ENCODE assay signal across 13 cellular contexts in genomic region chr4:6676722-6677558, GRCh38. TPM values are rescaled to one million over a fixed set of nuclear protein-coding genes. Genes with fewer than 3 reads are reported as not detected.
A peak's percentile ranks its signal among the peaks of the same experiment; 100 is the strongest.
DNase-seq lines count a peak whose midpoint lies in the region; ATAC-seq and TF ChIP-seq lines count a peak whose summit lies in the region.
"Had no signal": no experiment of that assay in that cellular context is flagged by ENCODE, and none has a peak within 500 bp of the region (broad histone marks: within the 10 kb centered on the region; RNA-seq: fewer than 3 reads in every experiment).

No MANE protein-coding gene starts in this region.

- peaks cover 53% of the 10 kb centered on the region for H3K4me1 Mint-ChIP-seq in stimulated activated naive CD8-positive, alpha-beta T cell treated with anti-CD3 and anti-CD28 coated beads, Interleukin-15, Interleukin-2, amounts not matched to agents 100 ng/mL and 50 ng/mL, for 24 hours (ENCODE audit: low read depth)
- H3K4me1 Mint-ChIP-seq in activated CD4-positive, alpha-beta memory T cell treated with anti-CD3 and anti-CD28 coated beads for 36 hours (ENCODE audit: low read depth), result peaks cover 43% of the 10 kb centered on the region

- H3K4me3 ChIP-seq in left lung (peak overlapping the region in 1 of 2 donors; percentile 2), upper lobe of right lung (no peak overlapping the region)
- H3K4me3 ChIP-seq: suprapubic skin had no signal

- H3K9me3 ChIP-seq in left lung, result no peaks in the 10 kb centered on the region
- no peaks in the 10 kb centered on the region for H3K9me3 ChIP-seq in upper lobe of right lung
- H3K9me3 ChIP-seq: suprapubic skin had no signal

- no peak for DNase-seq in stimulated activated naive CD8-positive, alpha-beta T cell treated with anti-CD3 and anti-CD28 coated beads, Interleukin-15, Interleukin-2, amounts not matched to agents 100 U/mL and 50 U/mL, for 24 hours
- DNase-seq in activated CD4-positive, alpha-beta memory T cell treated with anti-CD3 and anti-CD28 coated beads for 36 hours, result no peak
- no peak for DNase-seq in left lung
- no peak for DNase-seq in upper lobe of right lung
- no peak for DNase-seq in islet precursor cell
- DNase-seq: hypothalamus, Karpas-422, NCI-H524 treated with DMSO at 0.1 percent for 48 hours, SW 1271 had no signal

- peak overlapping the region; percentile 84 for H3K27ac Mint-ChIP-seq in stimulated activated naive CD8-positive, alpha-beta T cell treated with anti-CD3 and anti-CD28 coated beads, Interleukin-15, Interleukin-2, amounts not matched to agents 100 ng/mL and 50 ng/mL, for 24 hours
- H3K27ac Mint-ChIP-seq in activated CD4-positive, alpha-beta memory T cell treated with anti-CD3 and anti-CD28 coated beads for 36 hours, result peak overlapping the region; percentile 93

- H3K27ac ChIP-seq in left lung, result no peak overlapping the region
- H3K27ac ChIP-seq in upper lobe of right lung, result no peak overlapping the region
- H3K27ac ChIP-seq: suprapubic skin had no signal

- intact Hi-C loops in activated CD4-positive, alpha-beta memory T cell treated with anti-CD3 and anti-CD28 coated beads for 36 hours (cut with micrococcal nuclease), result no loop called here
- intact Hi-C loops in left lung (cut with DNase I) (no loop called here), upper lobe of right lung (cut with DNase I) (no loop called here)

- no peaks in the 10 kb centered on the region for H3K27me3 Mint-ChIP-seq in stimulated activated naive CD8-positive, alpha-beta T cell treated with anti-CD3 and anti-CD28 coated beads, Interleukin-15, Interleukin-2, amounts not matched to agents 100 ng/mL and 50 ng/mL, for 24 hours
- peaks cover 2% of the 10 kb centered on the region for H3K27me3 Mint-ChIP-seq in activated CD4-positive, alpha-beta memory T cell treated with anti-CD3 and anti-CD28 coated beads for 36 hours

- TF ChIP-seq CTCF in left lung (IDR thresholded peaks at IDR 0.05), result no peak
- no peak for TF ChIP-seq CTCF in upper lobe of right lung (IDR thresholded peaks at IDR 0.05)

- H3K4me1 ChIP-seq in left lung, result peaks cover 19 to 35% of the 10 kb centered on the region in 2 donors
- H3K4me1 ChIP-seq in upper lobe of right lung, result peaks cover 33% of the 10 kb centered on the region

- no peak for ATAC-seq in stimulated activated naive CD8-positive, alpha-beta T cell treated with anti-CD3 and anti-CD28 coated beads, Interleukin-15, Interleukin-2, amounts not matched to agents 100 U/mL and 50 U/mL, for 24 hours
- ATAC-seq in left lung (peak; percentile 63), upper lobe of right lung (peak; percentile 18), GM19328 (IDR thresholded peaks at IDR 0.05; ENCODE audit: unreplicated experiment) (no peak), HG03469 (IDR thresholded peaks at IDR 0.05; ENCODE audit: unreplicated experiment) (no peak)

- H3K4me3 Mint-ChIP-seq in stimulated activated naive CD8-positive, alpha-beta T cell treated with anti-CD3 and anti-CD28 coated beads, Interleukin-15, Interleukin-2, amounts not matched to agents 100 ng/mL and 50 ng/mL, for 24 hours, result peak overlapping the region; percentile 99
- H3K4me3 Mint-ChIP-seq in activated CD4-positive, alpha-beta memory T cell treated with anti-CD3 and anti-CD28 coated beads for 36 hours, result peak overlapping the region; percentile 95

- peaks cover 63% of the 10 kb centered on the region for H3K36me3 Mint-ChIP-seq in stimulated activated naive CD8-positive, alpha-beta T cell treated with anti-CD3 and anti-CD28 coated beads, Interleukin-15, Interleukin-2, amounts not matched to agents 100 ng/mL and 50 ng/mL, for 24 hours (ENCODE audit: low read depth)
- peaks cover 60% of the 10 kb centered on the region for H3K36me3 Mint-ChIP-seq in activated CD4-positive, alpha-beta memory T cell treated with anti-CD3 and anti-CD28 coated beads for 36 hours

- POLR2A ChIA-PET in activated CD4-positive, alpha-beta memory T cell treated with anti-CD3 and anti-CD28 coated beads for 36 hours (lab: Charles Lee), result interaction anchor here (0.9 to 4.7 kb wide), 2 partner anchors 14 to 29 kb away, joined by 6 to 75 read pairs; partner anchors contain the start of gene MRFAP1L1

- CTCF ChIA-PET in activated CD4-positive, alpha-beta memory T cell treated with anti-CD3 and anti-CD28 coated beads for 36 hours (lab: Charles Lee), result interaction anchor here (2.3 to 6.2 kb wide), 5 partner anchors 12 to 197 kb away, joined by 28 to 138 read pairs (median 74); partner anchors contain the start of genes BLOC1S4, MRFAP1L1 and S100P

- H3K36me3 ChIP-seq in left lung, result no peaks in the 10 kb centered on the region
- H3K36me3 ChIP-seq in upper lobe of right lung, result peaks cover 13% of the 10 kb centered on the region
- H3K36me3 ChIP-seq: suprapubic skin had no signal

- peaks cover 4% of the 10 kb centered on the region for H3K9me3 Mint-ChIP-seq in stimulated activated naive CD8-positive, alpha-beta T cell treated with anti-CD3 and anti-CD28 coated beads, Interleukin-15, Interleukin-2, amounts not matched to agents 100 ng/mL and 50 ng/mL, for 24 hours
- peaks cover 12% of the 10 kb centered on the region for H3K9me3 Mint-ChIP-seq in activated CD4-positive, alpha-beta memory T cell treated with anti-CD3 and anti-CD28 coated beads for 36 hours

- H3K27me3 ChIP-seq in left lung, result no peaks in the 10 kb centered on the region
- no peaks in the 10 kb centered on the region for H3K27me3 ChIP-seq in upper lobe of right lung
- H3K27me3 ChIP-seq: suprapubic skin had no signal

RNA-seq across cellular contexts. Expression of gene S100P, which starts 16.7 kb away (rescaled TPM):
- total RNA-seq in activated CD4-positive, alpha-beta memory T cell treated with anti-CD3 and anti-CD28 coated beads for 36 hours, result 10 to 100 TPM; 19.3 to 20.3 TPM
- total RNA-seq in left lung (10 to 100 TPM in 1 of 2 donors, 1 to 10 TPM in 1; 5.9 to 85.0 TPM), upper lobe of right lung (3.6 TPM)

RNA-seq across cellular contexts. Expression of gene MRFAP1L1, which starts 32.7 kb away (rescaled TPM):
- total RNA-seq in activated CD4-positive, alpha-beta memory T cell treated with anti-CD3 and anti-CD28 coated beads for 36 hours, result 10 to 100 TPM; 50.7 to 52.0 TPM
- total RNA-seq in left lung (10 to 100 TPM; 43.3 to 46.2 TPM), upper lobe of right lung (46.6 TPM)

RNA-seq across cellular contexts. Expression of gene MRFAP1, which starts 36.5 kb away (rescaled TPM):
- 100 to 1,000 TPM; 122 to 130 TPM for total RNA-seq in activated CD4-positive, alpha-beta memory T cell treated with anti-CD3 and anti-CD28 coated beads for 36 hours
- total RNA-seq in left lung (100 to 1,000 TPM; 256 to 273 TPM), upper lobe of right lung (235 TPM)

RNA-seq across cellular contexts. Expression of gene BLOC1S4, which starts 39.0 kb away (rescaled TPM):
- 10 to 100 TPM; 17.0 to 19.7 TPM for total RNA-seq in activated CD4-positive, alpha-beta memory T cell treated with anti-CD3 and anti-CD28 coated beads for 36 hours
- 10 to 100 TPM; 10.8 to 11.1 TPM for total RNA-seq in left lung
- total RNA-seq in upper lobe of right lung, result 10.7 TPM

Comparison
In these comparisons a context has a peak if more than half of its experiments do, and no peak if none do; other contexts are left out.
1. ATAC-seq: peak in left lung (single experiment) and upper lobe of right lung (single experiment); none in stimulated activated naive CD8-positive, alpha-beta T cell treated with anti-CD3 and anti-CD28 coated beads, Interleukin-15, Interleukin-2, amounts not matched to agents 100 U/mL and 50 U/mL, for 24 hours (single experiment), GM19328 (single experiment) and HG03469 (single experiment).